20 cellular contexts compared by ENCODE assay signal in the genomic region with DNA sequence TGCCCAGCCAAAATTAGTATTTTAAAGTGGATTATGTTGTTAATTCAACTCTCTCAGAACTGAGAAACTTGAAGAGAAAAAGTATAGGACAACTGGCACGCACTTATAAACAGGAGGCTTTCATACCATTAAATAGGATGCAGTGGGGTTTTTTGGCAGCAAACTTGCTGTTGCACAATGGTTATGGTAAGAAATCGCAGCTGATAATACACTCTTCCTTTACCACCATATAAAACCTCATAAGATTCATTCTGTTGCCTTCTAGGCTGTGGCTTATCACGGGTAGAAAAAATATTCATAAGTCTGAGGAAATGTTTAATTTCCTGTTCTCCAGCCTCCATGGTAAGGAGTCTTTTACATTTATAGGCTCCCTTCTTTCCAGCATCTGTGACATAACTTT.
"Had no signal": no experiment of that assay in that cellular context is flagged by ENCODE, and none has a peak within 500 bp of the region (broad histone marks: within the 10 kb centered on the region; RNA-seq: fewer than 3 reads in every experiment).

No MANE protein-coding gene starts in this region.

- H3K4me1 Mint-ChIP-seq: activated CD4-positive, alpha-beta T cell treated with anti-CD3 and anti-CD28 coated beads for 36 hours; activated naive CD4-positive, alpha-beta T cell treated with anti-CD3 and anti-CD28 coated beads, Interleukin-2, amount 50 U/mL, for 24 hours had no signal

- H3K4me3 Mint-ChIP-seq: activated CD4-positive, alpha-beta T cell treated with anti-CD3 and anti-CD28 coated beads for 36 hours; activated naive CD4-positive, alpha-beta T cell treated with anti-CD3 and anti-CD28 coated beads, Interleukin-2, amount 50 U/mL, for 24 hours; stimulated activated naive CD8-positive, alpha-beta T cell treated with anti-CD3 and anti-CD28 coated beads, Interleukin-15, Interleukin-2, amounts not matched to agents 100 ng/mL and 50 ng/mL, for 24 hours; T-helper 2 cell treated with Interferon-gamma antibody and Interleukin-4, amounts not matched to agents 5 μg/mL and 100 μg/mL, for 36 hours had no signal

- H3K27me3 ChIP-seq: body of pancreas, colonic mucosa, left lung, tibial nerve, vagina had no signal

- H3K4me3 ChIP-seq: body of pancreas, colonic mucosa, left lung, skin epidermis, tibial nerve, vagina had no signal

- ATAC-seq: activated CD4-positive, alpha-beta T cell treated with anti-CD3 and anti-CD28 coated beads for 36 hours; body of pancreas had no signal

- DNase-seq: activated CD4-positive, alpha-beta T cell treated with anti-CD3 and anti-CD28 coated beads for 36 hours; activated CD4-positive, alpha-beta T cell treated with anti-CD3 and anti-CD28 coated beads, Interleukin-2, amount 50 U/mL, for 48 hours; activated gamma-delta T cell; amniotic stem cell; body of pancreas; caudate nucleus; colonic mucosa; erythroblast; foreskin melanocyte; hypothalamus; kidney; left lung; occipital lobe had no signal

- H3K36me3 ChIP-seq: colonic mucosa, left lung, tibial nerve, vagina had no signal

- H3K9me3 Mint-ChIP-seq: T-helper 2 cell treated with Interferon-gamma antibody and Interleukin-4, amounts not matched to agents 5 μg/mL and 100 μg/mL, for 36 hours had no signal

- H3K4me1 ChIP-seq: body of pancreas, colonic mucosa, left lung, tibial nerve, vagina had no signal

- H3K36me3 Mint-ChIP-seq: activated naive CD4-positive, alpha-beta T cell treated with anti-CD3 and anti-CD28 coated beads, Interleukin-2, amount 50 U/mL, for 24 hours had no signal

- H3K27ac ChIP-seq: body of pancreas, colonic mucosa, left lung, skin epidermis, tibial nerve, vagina had no signal

- H3K9me3 ChIP-seq: body of pancreas, colonic mucosa, left lung, vagina had no signal

- FAIRE-seq: kidney, TTC549 had no signal

- H3K27ac Mint-ChIP-seq: activated CD4-positive, alpha-beta T cell treated with anti-CD3 and anti-CD28 coated beads for 36 hours; activated naive CD4-positive, alpha-beta T cell treated with anti-CD3 and anti-CD28 coated beads, Interleukin-2, amount 50 U/mL, for 24 hours; stimulated activated naive CD8-positive, alpha-beta T cell treated with anti-CD3 and anti-CD28 coated beads, Interleukin-15, Interleukin-2, amounts not matched to agents 100 ng/mL and 50 ng/mL, for 24 hours; T-helper 2 cell treated with Interferon-gamma antibody and Interleukin-4, amounts not matched to agents 5 μg/mL and 100 μg/mL, for 36 hours had no signal
